ENCODE assay signal across 14 cellular contexts in the genomic region with DNA sequence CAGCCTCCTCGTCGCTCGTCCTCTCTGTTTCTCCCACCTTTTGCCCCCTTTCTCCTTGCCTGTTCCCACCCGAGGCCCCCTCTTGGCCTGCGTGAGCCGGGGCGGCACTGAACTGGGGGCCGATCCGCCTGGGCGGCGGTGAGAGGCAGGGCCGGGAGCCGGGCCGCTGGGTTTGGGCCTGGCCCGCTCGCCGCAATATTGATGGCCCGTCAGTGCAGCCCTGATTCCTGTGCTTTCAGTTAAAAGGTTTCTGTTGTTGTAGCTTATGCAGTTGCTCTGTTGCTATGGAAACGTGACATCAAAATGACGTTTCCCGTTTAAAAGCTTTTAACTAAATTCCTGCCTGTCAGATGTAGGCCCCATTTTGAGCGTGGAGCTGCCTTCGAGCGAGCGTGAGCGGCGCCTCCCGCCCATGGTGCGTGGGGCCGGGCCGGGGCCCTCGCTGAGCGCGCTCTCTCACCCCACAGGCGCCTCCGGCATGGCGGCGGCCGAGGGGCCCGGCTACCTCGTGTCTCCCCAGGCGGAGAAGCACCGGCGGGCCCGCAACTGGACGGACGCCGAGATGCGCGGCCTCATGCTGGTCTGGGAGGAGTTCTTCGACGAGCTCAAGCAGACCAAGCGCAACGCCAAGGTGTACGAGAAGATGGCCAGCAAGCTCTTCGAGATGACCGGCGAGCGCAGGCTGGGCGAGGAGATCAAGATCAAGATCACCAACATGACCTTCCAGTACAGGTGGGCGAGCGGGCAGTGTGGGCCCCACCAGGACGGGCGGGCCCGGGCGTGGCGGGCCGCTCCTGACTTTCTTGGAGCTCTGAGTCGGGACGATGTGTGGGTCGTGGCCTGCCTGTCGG. TPM values are rescaled to one million over a fixed set of nuclear protein-coding genes. Genes with fewer than 3 reads are reported as not detected.
DNase-seq lines count a peak whose midpoint lies in the region; ATAC-seq and TF ChIP-seq lines count a peak whose summit lies in the region.
"Had no signal": no experiment of that assay in that cellular context is flagged by ENCODE, and none has a peak within 500 bp of the region (broad histone marks: within the 10 kb centered on the region; RNA-seq: fewer than 3 reads in every experiment).

Gene MSANTD1 (plus strand): TSS at position 349 of the 851 bp plus-strand sequence. CDS start 64 bp downstream, at position 413.

- H3K4me1 Mint-ChIP-seq in neural progenitor cell: peaks cover 5% of the 10 kb centered on the region
- H3K4me1 Mint-ChIP-seq: activated naive CD8-positive, alpha-beta T cell treated with anti-CD3 and anti-CD28 coated beads, Interleukin-2, amount 10 ng/mL, durations not matched to agents 7 days and 5 days had no signal

- H3K4me1 ChIP-seq in fibroblast of lung (ENCODE audit: control insufficient read depth, extremely low read depth, insufficient read depth, low read length) (no peaks in the 10 kb centered on the region), neural progenitor cell (no peaks in the 10 kb centered on the region)

- no peak for TF ChIP-seq CTCF in fibroblast of lung (conservative IDR thresholded peaks at IDR 0.05 in 1 of 2, IDR thresholded peaks at IDR 0.05 in 1 of 2; ENCODE audit: low read depth in 1 of 2, low read length in 2 of 2)
- no peak for TF ChIP-seq CTCF in neural progenitor cell (IDR thresholded peaks at IDR 0.05)

- DNase-seq in CD1c-positive myeloid dendritic cell (ENCODE audit: extremely low spot score) (peak; percentile 5), LHCN-M2 (ENCODE audit: low read depth) (peak; percentile 31), fibroblast of lung (ENCODE audit: low read depth in 2 of 2) (peak; percentile 27 to 69), neural progenitor cell (ENCODE audit: low spot score) (peak; percentile 38), NCI-H524 treated with DMSO at 0.1 percent for 48 hours (lab: John Stamatoyannopoulos, UW) (no peak), cardiac septum (ENCODE audit: low spot score) (no peak)
- DNase-seq: activated naive CD8-positive, alpha-beta T cell treated with anti-CD3 and anti-CD28 coated beads, Interleukin-2, amount 10 ng/mL, durations not matched to agents 7 days and 5 days; left colon; natural killer cell; NCI-H1694 treated with DMSO at 0.1 percent for 48 hours; SIG-M5 had no signal

- no peaks in the 10 kb centered on the region for H3K27me3 ChIP-seq in fibroblast of lung (ENCODE audit: control insufficient read depth, insufficient read depth, low read length)
- no peaks in the 10 kb centered on the region for H3K27me3 ChIP-seq in neural progenitor cell

- H4K20me1 ChIP-seq in fibroblast of lung (ENCODE audit: control insufficient read depth, extremely low read depth, insufficient read depth, low read length): no peaks in the 10 kb centered on the region
- H4K20me1 ChIP-seq in neural progenitor cell (ENCODE audit: low read depth): no peaks in the 10 kb centered on the region

- no peaks in the 10 kb centered on the region for H3F3A ChIP-seq in neural progenitor cell (ENCODE audit: low read depth)

- H3K36me3 Mint-ChIP-seq in neural progenitor cell: no peaks in the 10 kb centered on the region
- H3K36me3 Mint-ChIP-seq: activated naive CD8-positive, alpha-beta T cell treated with anti-CD3 and anti-CD28 coated beads, Interleukin-2, amount 10 ng/mL, durations not matched to agents 7 days and 5 days; natural killer cell had no signal

- intact Hi-C loops in cardiac septum (cut with DNase I): no loop called here

- H3K79me2 ChIP-seq in fibroblast of lung (ENCODE audit: control insufficient read depth, insufficient read depth, low read length): no peaks in the 10 kb centered on the region
- no peaks in the 10 kb centered on the region for H3K79me2 ChIP-seq in neural progenitor cell (ENCODE audit: low read depth)

- H3K4me3 Mint-ChIP-seq in neural progenitor cell: no peak within 1 kb of the TSS
- H3K4me3 Mint-ChIP-seq: activated naive CD8-positive, alpha-beta T cell treated with anti-CD3 and anti-CD28 coated beads, Interleukin-2, amount 10 ng/mL, durations not matched to agents 7 days and 5 days; natural killer cell had no signal

- peak within 1 kb of the TSS; percentile 88 for H3K27ac Mint-ChIP-seq in neural progenitor cell
- H3K27ac Mint-ChIP-seq: activated naive CD8-positive, alpha-beta T cell treated with anti-CD3 and anti-CD28 coated beads, Interleukin-2, amount 10 ng/mL, durations not matched to agents 7 days and 5 days; natural killer cell had no signal

- H2AFZ ChIP-seq in fibroblast of lung (ENCODE audit: low read length) (no peak within 1 kb of the TSS), neural progenitor cell (replicated peaks) (no peak within 1 kb of the TSS)

- no peaks in the 10 kb centered on the region for H3K27me3 Mint-ChIP-seq in neural progenitor cell (ENCODE audit: insufficient read depth, low read depth)
- H3K27me3 Mint-ChIP-seq: activated naive CD8-positive, alpha-beta T cell treated with anti-CD3 and anti-CD28 coated beads, Interleukin-2, amount 10 ng/mL, durations not matched to agents 7 days and 5 days had no signal

- H3K4me2 ChIP-seq in fibroblast of lung (ENCODE audit: extremely low read depth, insufficient read depth, low read length) (no peak within 1 kb of the TSS), neural progenitor cell (no peak within 1 kb of the TSS)

- ATAC-seq in HG02970 (IDR thresholded peaks at IDR 0.05; ENCODE audit: low FRiP score, unreplicated experiment) (no peak), GM19395 (IDR thresholded peaks at IDR 0.05; ENCODE audit: unreplicated experiment) (no peak)
- ATAC-seq: left colon, natural killer cell had no signal

- no peaks in the 10 kb centered on the region for H3K9me3 Mint-ChIP-seq in neural progenitor cell
- H3K9me3 Mint-ChIP-seq: activated naive CD8-positive, alpha-beta T cell treated with anti-CD3 and anti-CD28 coated beads, Interleukin-2, amount 10 ng/mL, durations not matched to agents 7 days and 5 days; natural killer cell had no signal

- H3K4me3 ChIP-seq in fibroblast of lung (replicated peaks in 1 of 4; ENCODE audit: control extremely low read depth in 1 of 4, insufficient read depth in 1 of 4, low read depth in 3 of 4, low read length in 4 of 4) (no peak within 1 kb of the TSS), neural progenitor cell (no peak within 1 kb of the TSS)
- H3K4me3 ChIP-seq: coronary artery had no signal

- H3K27ac ChIP-seq in fibroblast of lung (ENCODE audit: insufficient read depth, low read length) (no peak within 1 kb of the TSS), neural progenitor cell (no peak within 1 kb of the TSS)
- H3K27ac ChIP-seq: coronary artery had no signal

- H3K36me3 ChIP-seq in fibroblast of lung (ENCODE audit: control insufficient read depth, insufficient read depth, low read length) (no peaks in the 10 kb centered on the region), neural progenitor cell (no peaks in the 10 kb centered on the region)

- no peak within 1 kb of the TSS for H3K9ac ChIP-seq in fibroblast of lung (ENCODE audit: insufficient read depth, low read length)
- H3K9ac ChIP-seq in neural progenitor cell: no peak within 1 kb of the TSS

- H3K9me3 ChIP-seq in fibroblast of lung (ENCODE audit: control insufficient read depth, insufficient read depth, low read depth, low read length) (no peaks in the 10 kb centered on the region), neural progenitor cell (ENCODE audit: low read depth) (no peaks in the 10 kb centered on the region)

RNA-seq across cellular contexts. Expression of gene MSANTD1, which starts in this region (rescaled TPM):
- total RNA-seq in LHCN-M2 (2014; rRNA removed) (0.06 and 0.19 TPM in 2 replicates), fibroblast of lung (0.26 and 0.50 TPM in 2 replicates), neural progenitor cell (ENCODE audit: low replicate concordance) (0.17 and 0.25 TPM in 2 replicates), cardiac septum (1.1 TPM)
- polyA plus RNA-seq in LHCN-M2 (2012): 0.05 TPM
- 0.02 TPM in 1 of 2 replicates, not detected in the other for polyA plus RNA-seq in fibroblast of lung
- not detected in 2 replicates for polyA plus RNA-seq in fibroblast of lung (2012)
- polyA minus RNA-seq in fibroblast of lung (ENCODE audit: low replicate concordance): 0.63 TPM in 1 of 2 replicates, not detected in the other

Comparison
In these comparisons a context has a peak if more than half of its experiments do, and no peak if none do; other contexts are left out.
1. Peak in DNase-seq in LHCN-M2; RNA of the gene not detected or under 1 TPM.
2. Peak in DNase-seq in fibroblast of lung; RNA of the gene not detected or under 1 TPM.
3. Peak in DNase-seq in neural progenitor cell; RNA of the gene not detected or under 1 TPM.